ENCODE assay signal across 8 cellular contexts in genomic region chr13:45441633-45442032, GRCh38. TPM values are rescaled to one million over a fixed set of nuclear protein-coding genes. Genes with fewer than 3 reads are reported as not detected.
DNase-seq lines count a peak whose midpoint lies in the region; ATAC-seq and TF ChIP-seq lines count a peak whose summit lies in the region.

No MANE protein-coding gene starts in this region.

- H4K20me1 ChIP-seq in IMR-90 (ENCODE audit: insufficient read depth, low read length) (no peaks in the 10 kb centered on the region), mammary epithelial cell (ENCODE audit: insufficient read depth, low read length) (no peaks in the 10 kb centered on the region)

- H3K4me1 Mint-ChIP-seq in activated CD4-positive, alpha-beta T cell treated with anti-CD3 and anti-CD28 coated beads for 36 hours, result peaks cover 13% of the 10 kb centered on the region
- H3K4me1 Mint-ChIP-seq in endothelial cell (ENCODE audit: unreplicated experiment), result peaks cover 28% of the 10 kb centered on the region

- WGBS in IMR-90 (ENCODE audit: extremely low coverage in 2 of 2, insufficient read length in 1 of 2), 2 experiments, result no CpG with 5 or more reads among the region's 2 CpGs
- WGBS in mammary epithelial cell (ENCODE audit: low coverage, missing lambda C conversion rate), result 4% methylated on average over 2 of the region's 2 CpGs

- dilution Hi-C loops in IMR-90 (cut with HindIII; ENCODE audit: low sequenced_read_pairs, unreplicated experiment), result no loop called here
- dilution Hi-C loops in mammary epithelial cell (cut with HindIII; ENCODE audit: low sequenced_read_pairs), result no loop called here

- TF ChIP-seq CTCF in IMR-90 (conservative IDR thresholded peaks at IDR 0.05; ENCODE audit: low read depth, low read length) (no peak), mammary epithelial cell (conservative IDR thresholded peaks at IDR 0.05 in 1 of 2, IDR thresholded peaks at IDR 0.05 in 1 of 2; ENCODE audit: extremely low read depth in 1 of 2, insufficient read depth in 1 of 2, low read depth in 1 of 2, low read length in 2 of 2) (peak; percentile 45 to 60), endothelial cell (IDR thresholded peaks at IDR 0.05; ENCODE audit: unreplicated experiment) (no peak)

- no peaks in the 10 kb centered on the region for H3K79me2 ChIP-seq in mammary epithelial cell (ENCODE audit: insufficient read depth, low read length)

- peak; percentile 94 for ATAC-seq in activated CD4-positive, alpha-beta T cell treated with anti-CD3 and anti-CD28 coated beads for 36 hours
- ATAC-seq in IMR-90 (ENCODE audit: low read depth) (peak; percentile 56; the same call in 1 of the 2 replicates), HG02763 (IDR thresholded peaks at IDR 0.05; ENCODE audit: unreplicated experiment) (no peak)

- BruUV-seq in IMR-90 (replicated peaks; lab: Mats Ljungman, UMichigan) (no TSS peak), mammary epithelial cell (replicated peaks; lab: Mats Ljungman, UMichigan) (no TSS peak)

- no peak overlapping the region for H3K4me3 ChIP-seq in IMR-90 (ENCODE audit: insufficient read depth, low read depth, low read length)
- H3K4me3 ChIP-seq in mammary epithelial cell (replicated peaks in 1 of 3; ENCODE audit: insufficient read depth in 1 of 3, low read depth in 2 of 3, low read length in 3 of 3), result no peak overlapping the region
- peak overlapping the region in 1 of 3 donors; percentile 9 for H3K4me3 ChIP-seq in skeletal muscle tissue (ENCODE audit: low read length in 3 of 3)

- H3K27ac ChIP-seq in IMR-90 (ENCODE audit: insufficient read depth, low read length) (no peak overlapping the region), mammary epithelial cell (ENCODE audit: insufficient read depth, low read depth, low read length) (no peak overlapping the region), skeletal muscle tissue (ENCODE audit: low read depth, low read length) (peak overlapping the region; percentile 91)

- intact Hi-C loops in activated CD4-positive, alpha-beta T cell treated with anti-CD3 and anti-CD28 coated beads for 36 hours (cut with DNase I, micrococcal nuclease), result no loop called here
- intact Hi-C loops in IMR-90 (cut with micrococcal nuclease), result no loop called here
- intact Hi-C loops in mammary epithelial cell (cut with micrococcal nuclease), result loop anchor here (1.0 to 2.0 kb wide), 2 partner anchors 23 to 49 kb away; partner anchors contain the start of gene COG3

- H3K9me3 ChIP-seq in IMR-90 (ENCODE audit: control insufficient read depth, insufficient read depth, low read length), result no peaks in the 10 kb centered on the region
- H3K9me3 ChIP-seq in mammary epithelial cell (replicated peaks; ENCODE audit: insufficient read depth, low read length), result no peaks in the 10 kb centered on the region
- no peaks in the 10 kb centered on the region for H3K9me3 ChIP-seq in skeletal muscle tissue (ENCODE audit: control insufficient read depth in 3 of 3, low read length in 3 of 3)

- H3K18ac ChIP-seq in IMR-90 (ENCODE audit: low read depth, low read length), result no peak overlapping the region

- H2AK9ac ChIP-seq in IMR-90 (replicated peaks; ENCODE audit: low read depth, low read length, poor library complexity), result no peak overlapping the region

- no peak overlapping the region for H2BK5ac ChIP-seq in IMR-90 (ENCODE audit: low read depth, low read length, poor library complexity, severe bottlenecking)

- peaks cover 3% of the 10 kb centered on the region; the same call in 1 of the 2 replicates for H3K4me1 ChIP-seq in IMR-90 (ENCODE audit: control insufficient read depth, insufficient read depth, low read length)
- H3K4me1 ChIP-seq in mammary epithelial cell (ENCODE audit: insufficient read depth, low read length), result peaks cover 8% of the 10 kb centered on the region
- H3K4me1 ChIP-seq in skeletal muscle tissue (ENCODE audit: control insufficient read depth in 3 of 3, insufficient read depth in 3 of 3, low read length in 3 of 3), result peaks cover 18 to 26% (median 19%) of the 10 kb centered on the region in 3 donors

- H3K14ac ChIP-seq in IMR-90 (replicated peaks; ENCODE audit: low read depth, low read length), result no peak overlapping the region

- no peaks in the 10 kb centered on the region for H3K79me1 ChIP-seq in IMR-90 (ENCODE audit: low read depth in 1 of 2, low read length in 2 of 2)

- POLR2A ChIA-PET in activated CD4-positive, alpha-beta T cell treated with anti-CD3 and anti-CD28 coated beads for 36 hours (lab: Charles Lee), result interaction anchor here (1.2 kb wide), 1 partner anchor 104 kb away, joined by 3 read pairs; no protein-coding TSS in a partner anchor
- POLR2A ChIA-PET in IMR-90 (lab: Charles Lee; ENCODE audit: unreplicated experiment), result no interaction called here

- TF ChIP-seq POLR2A in IMR-90 (IDR thresholded peaks at IDR 0.05; ENCODE audit: low read depth, low read length), result no peak

- no peak overlapping the region for H2AK5ac ChIP-seq in IMR-90 (ENCODE audit: low read depth, low read length)

- no peak overlapping the region for H3K23ac ChIP-seq in IMR-90 (ENCODE audit: low read depth, low read length)

- no peak for TF ChIP-seq RAD21 in IMR-90 (IDR thresholded peaks at IDR 0.05; ENCODE audit: low read length)

- H3K4me3 Mint-ChIP-seq in activated CD4-positive, alpha-beta T cell treated with anti-CD3 and anti-CD28 coated beads for 36 hours, result no peak overlapping the region
- no peak overlapping the region for H3K4me3 Mint-ChIP-seq in endothelial cell (ENCODE audit: unreplicated experiment)

- no peak overlapping the region for H3K56ac ChIP-seq in IMR-90 (ENCODE audit: extremely low read depth, insufficient read depth, low read length)

- H2BK120ac ChIP-seq in IMR-90 (ENCODE audit: low read depth, low read length), result no peak overlapping the region

- H3K4me2 ChIP-seq in IMR-90 (ENCODE audit: low read depth, low read length) (0 out of 2 replicates have a peak overlapping the region, but pooled peaks have one; percentile 42), mammary epithelial cell (ENCODE audit: insufficient read depth, low read depth, low read length) (peak overlapping the region; percentile 44)

- H2AFZ ChIP-seq in IMR-90 (replicated peaks; ENCODE audit: low read length, poor library complexity) (no peak overlapping the region), mammary epithelial cell (ENCODE audit: low read depth, low read length) (peak overlapping the region; percentile 62)

- DNase-seq in activated CD4-positive, alpha-beta T cell treated with anti-CD3 and anti-CD28 coated beads for 36 hours, result peak; percentile 45
- no peak for DNase-seq in activated CD4-positive, alpha-beta T cell treated with anti-CD3 and anti-CD28 coated beads for 1 hour
- DNase-seq in IMR-90, result peak; percentile 10
- peak; percentile 79 for DNase-seq in mammary epithelial cell
- DNase-seq in SHP77 treated with DMSO at 0.1 percent for 48 hours (lab: John Stamatoyannopoulos, UW), result no peak
- DNase-seq in endothelial cell (ENCODE audit: low spot score), result no peak

- H4K5ac ChIP-seq in IMR-90 (ENCODE audit: low read depth, low read length), result no peak overlapping the region

- H2BK20ac ChIP-seq in IMR-90 (ENCODE audit: low read depth, low read length), result no peak overlapping the region

- H3K9me1 ChIP-seq in IMR-90 (ENCODE audit: insufficient read depth, low read length), result no peaks in the 10 kb centered on the region

- H3K36me3 ChIP-seq in IMR-90 (ENCODE audit: control insufficient read depth, insufficient read depth, low read length), result no peaks in the 10 kb centered on the region
- no peaks in the 10 kb centered on the region for H3K36me3 ChIP-seq in mammary epithelial cell (ENCODE audit: insufficient read depth, low read length)
- no peaks in the 10 kb centered on the region for H3K36me3 ChIP-seq in skeletal muscle tissue (ENCODE audit: control insufficient read depth in 3 of 3, insufficient read depth in 3 of 3, low read length in 3 of 3)

- no peak overlapping the region for H4K91ac ChIP-seq in IMR-90 (ENCODE audit: insufficient read depth, low read depth, low read length)

- H3K9ac ChIP-seq in IMR-90 (ENCODE audit: low read depth, low read length) (no peak overlapping the region), mammary epithelial cell (ENCODE audit: insufficient read depth, low read length) (no peak overlapping the region), skeletal muscle tissue (ENCODE audit: low read depth in 1 of 3, low read length in 3 of 3) (peak overlapping the region; percentile 36 to 52 (median 40))

- no peaks in the 10 kb centered on the region for H3K36me3 Mint-ChIP-seq in activated CD4-positive, alpha-beta T cell treated with anti-CD3 and anti-CD28 coated beads for 36 hours (ENCODE audit: low read depth)
- no peaks in the 10 kb centered on the region for H3K36me3 Mint-ChIP-seq in endothelial cell (ENCODE audit: low read depth, unreplicated experiment)

- no peak overlapping the region for H2BK15ac ChIP-seq in IMR-90 (ENCODE audit: low read depth, low read length)

- peak overlapping the region; percentile 57 for H3K27ac Mint-ChIP-seq in activated CD4-positive, alpha-beta T cell treated with anti-CD3 and anti-CD28 coated beads for 36 hours
- H3K27ac Mint-ChIP-seq in endothelial cell (ENCODE audit: unreplicated experiment), result no peak overlapping the region

- peaks cover 2% of the 10 kb centered on the region for H3K27me3 Mint-ChIP-seq in activated CD4-positive, alpha-beta T cell treated with anti-CD3 and anti-CD28 coated beads for 36 hours
- peaks cover 4% of the 10 kb centered on the region for H3K27me3 Mint-ChIP-seq in endothelial cell (ENCODE audit: unreplicated experiment)

- no peak overlapping the region for H4K8ac ChIP-seq in IMR-90 (ENCODE audit: low read depth in 2 of 2, low read length in 2 of 2)

- H3K27me3 ChIP-seq in IMR-90 (ENCODE audit: control insufficient read depth, insufficient read depth, low read length) (peaks cover 4% of the 10 kb centered on the region), mammary epithelial cell (ENCODE audit: insufficient read depth, low read length) (no peaks in the 10 kb centered on the region), skeletal muscle tissue (ENCODE audit: control insufficient read depth in 3 of 3, insufficient read depth in 3 of 3, low read length in 3 of 3) (no peaks in the 10 kb centered on the region)

- no peak overlapping the region for H3K4ac ChIP-seq in IMR-90 (ENCODE audit: low read depth, low read length)

- no peaks in the 10 kb centered on the region for H3K9me3 Mint-ChIP-seq in activated CD4-positive, alpha-beta T cell treated with anti-CD3 and anti-CD28 coated beads for 36 hours (ENCODE audit: low read depth)
- H3K9me3 Mint-ChIP-seq in endothelial cell (ENCODE audit: unreplicated experiment), result no peaks in the 10 kb centered on the region

- CTCF ChIA-PET in activated CD4-positive, alpha-beta T cell treated with anti-CD3 and anti-CD28 coated beads for 36 hours (lab: Charles Lee), result interaction anchor here (0.7 to 0.9 kb wide), 2 partner anchors 20 to 1562 kb away, joined by 3 read pairs; no protein-coding TSS in a partner anchor
- CTCF ChIA-PET in IMR-90 (lab: Yijun Ruan, JAX) (interaction anchor here (0.7 kb wide), 1 partner anchor 46 kb away, joined by 3 read pairs; no protein-coding TSS in a partner anchor), mammary epithelial cell (lab: Charles Lee; ENCODE audit: low non-redundant PET) (no interaction called here)

- in situ Hi-C loops in IMR-90 (cut with MboI; ENCODE audit: low sequenced_read_pairs), result no loop called here
- in situ Hi-C loops in mammary epithelial cell (cut with MboI; ENCODE audit: low sequenced_read_pairs in 2 of 2), result no loop called here

RNA-seq across cellular contexts. Expression of gene COG3, which starts 23.1 kb away (rescaled TPM):
- 10 to 100 TPM; 18.0 to 19.6 TPM for total RNA-seq in activated CD4-positive, alpha-beta T cell treated with anti-CD3 and anti-CD28 coated beads for 36 hours
- total RNA-seq in IMR-90 (2012; rRNA removed), result 31.9 and 34.2 TPM in 2 replicates
- 20.4 and 21.7 TPM in 2 replicates for polyA plus RNA-seq in IMR-90 (2012; rRNA removed)
- polyA plus RNA-seq in IMR-90 (2012; cell fraction: cytosol; rRNA removed), result 9.5 and 14.5 TPM in 2 replicates
- polyA plus RNA-seq in IMR-90 (2012; cell fraction: nucleus; rRNA removed; ENCODE audit: low replicate concordance), result 24.8 and 54.3 TPM in 2 replicates
- 10 to 100 TPM; 35.7 to 39.0 TPM for total RNA-seq in mammary epithelial cell
- polyA plus RNA-seq in mammary epithelial cell, result 17.0 TPM
- 20.1 TPM for polyA minus RNA-seq in mammary epithelial cell
- total RNA-seq in skeletal muscle tissue, result 36.5 TPM
- 23.1 TPM for total RNA-seq in endothelial cell (ENCODE audit: unreplicated experiment)

RNA-seq across cellular contexts. Expression of gene SLC25A30, which starts 23.5 kb away (rescaled TPM):
- 10 to 100 TPM; 17.7 to 18.4 TPM for total RNA-seq in activated CD4-positive, alpha-beta T cell treated with anti-CD3 and anti-CD28 coated beads for 36 hours
- total RNA-seq in IMR-90 (2012; rRNA removed) (15.3 and 19.4 TPM in 2 replicates), mammary epithelial cell (10 to 100 TPM; 21.5 to 31.1 TPM), skeletal muscle tissue (12.5 TPM), endothelial cell (ENCODE audit: unreplicated experiment) (21.9 TPM)
- polyA plus RNA-seq in IMR-90 (2012; rRNA removed) (8.9 and 9.9 TPM in 2 replicates), mammary epithelial cell (15.1 TPM)
- 2.1 and 4.5 TPM in 2 replicates for polyA plus RNA-seq in IMR-90 (2012; cell fraction: cytosol; rRNA removed)
- 1.4 and 9.6 TPM in 2 replicates for polyA plus RNA-seq in IMR-90 (2012; cell fraction: nucleus; rRNA removed; ENCODE audit: low replicate concordance)
- 81.2 TPM for polyA minus RNA-seq in mammary epithelial cell

Comparison
In these comparisons a context has a peak if more than half of its experiments do, and no peak if none do; other contexts are left out.
1. DNase-seq: peak in activated CD4-positive, alpha-beta T cell treated with anti-CD3 and anti-CD28 coated beads for 36 hours (single experiment), IMR-90 (single experiment) and mammary epithelial cell (single experiment); none in activated CD4-positive, alpha-beta T cell treated with anti-CD3 and anti-CD28 coated beads for 1 hour (single experiment), SHP77 treated with DMSO at 0.1 percent for 48 hours (single experiment) and endothelial cell (single experiment).
2. H3K9ac ChIP-seq: peak in skeletal muscle tissue (3 of 3); none in IMR-90 (single experiment) and mammary epithelial cell (single experiment).
3. CTCF ChIP-seq: peak in mammary epithelial cell (2 of 2); none in IMR-90 (single experiment) and endothelial cell (single experiment).